Comparison of ENCODE assay signal across 26 cellular contexts in the genomic region with DNA sequence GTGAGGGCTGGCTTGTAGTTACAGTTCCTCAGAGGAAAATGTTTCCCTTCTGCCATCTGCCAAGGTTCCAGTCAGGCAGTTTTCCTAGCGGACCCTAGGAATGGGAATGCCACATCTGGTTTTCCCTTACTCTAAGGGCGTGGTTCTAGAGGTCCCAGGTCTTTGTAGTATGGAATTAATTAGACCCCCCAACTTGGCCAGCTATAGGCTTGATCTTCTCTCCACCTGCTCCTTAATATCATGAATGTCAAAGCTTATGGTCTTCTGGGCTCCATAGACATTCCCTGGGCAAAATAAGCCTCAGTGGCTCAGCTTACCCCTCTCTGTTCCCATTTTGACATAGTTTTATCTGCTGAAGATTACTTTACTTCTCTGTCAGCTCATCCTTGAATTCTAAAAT.
"Had no signal": no experiment of that assay in that cellular context is flagged by ENCODE, and none has a peak within 500 bp of the region (broad histone marks: within the 10 kb centered on the region; RNA-seq: fewer than 3 reads in every experiment).

No MANE protein-coding gene starts in this region.

- DNase-seq: hypothalamus; immature natural killer cell; kidney; left colon; left lung; mesendoderm; mucosa of descending colon; naive thymus-derived CD4-positive, alpha-beta T cell; ovary; retina; right cardiac atrium; sigmoid colon; small intestine; stimulated activated CD4-positive, alpha-beta T cell treated with anti-CD3 and anti-CD28 coated beads, Interleukin-1b, Interleukin-23, amount 100 ng/mL, for 48 hours; stimulated activated CD4-positive, alpha-beta T cell treated with anti-CD3 and anti-CD28 coated beads, Interleukin-2, amount 100 ng/mL, for 48 hours; stimulated activated CD4-positive, alpha-beta T cell treated with anti-CD3 and anti-CD28 coated beads, Interleukin-4, amount 100 ng/mL, for 4 hours; stimulated activated CD8-positive, alpha-beta memory T cell treated with anti-CD3 and anti-CD28 coated beads, Interleukin-4, amount 100 ng/mL, for 48 hours; stimulated activated naive CD4-positive, alpha-beta T cell treated with Interleukin-2 at 50 U/mL for 16 hours; stimulated activated naive CD8-positive, alpha-beta T cell treated with anti-CD3 and anti-CD28 coated beads, Interleukin-15, amount 100 ng/mL, for 72 hours; substantia nigra; uterus had no signal

- H3K36me3 ChIP-seq: ovary, prostate gland, uterus had no signal

- ATAC-seq: left colon; left lung; mucosa of descending colon; naive thymus-derived CD4-positive, alpha-beta T cell; natural killer cell treated with Interleukin-12 subunit alpha and Interleukin-12 subunit beta and Interleukin-15 and Interleukin-18, amount 100 ng/mL, for 72 hours; right cardiac atrium; stimulated activated memory B cell treated with anti-CD40 and anti-IgM and Interleukin-4, amounts not matched to agents 10 μg/mL and 1 μg/mL and 100 μg/mL, for 72 hours; stimulated activated naive CD8-positive, alpha-beta T cell treated with anti-CD3 and anti-CD28 coated beads, Interleukin-15, amount 100 ng/mL, for 72 hours had no signal

- H3K27me3 ChIP-seq: left lung, ovary, sigmoid colon, tibial nerve, uterus had no signal

- H3K9me3 ChIP-seq: prostate gland had no signal

- H3K4me3 ChIP-seq: left lung, lung, mucosa of descending colon, ovary, prostate gland, sigmoid colon, tibial nerve, uterus had no signal

- H3K4me1 ChIP-seq: left lung, prostate gland, sigmoid colon, tibial nerve, uterus had no signal

- H3K27ac ChIP-seq: left lung, ovary, prostate gland, sigmoid colon, tibial nerve, uterus had no signal
